In genomic region chr11:86798988-86799387, GRCh38 we compare ENCODE assay signal across 13 cellular contexts. TPM values are rescaled to one million over a fixed set of nuclear protein-coding genes. Genes with fewer than 3 reads are reported as not detected.
DNase-seq lines count a peak whose midpoint lies in the region; FAIRE-seq and TF ChIP-seq lines count a peak whose summit lies in the region.
"Had no signal": no experiment of that assay in that cellular context is flagged by ENCODE, and none has a peak within 500 bp of the region (broad histone marks: within the 10 kb centered on the region; RNA-seq: fewer than 3 reads in every experiment).

No MANE protein-coding gene starts in this region.

- TF ChIP-seq POLR2A in transverse colon (IDR thresholded peaks at IDR 0.05), result no peak

- H3K4me1 ChIP-seq in mesenchymal stem cell (ENCODE audit: control insufficient read depth, insufficient read depth, low read depth, low read length), result peaks cover 6% of the 10 kb centered on the region
- H3K4me1 ChIP-seq in transverse colon, result peaks cover 4 to 37% (median 7%) of the 10 kb centered on the region in 4 donors

- H3K9ac ChIP-seq in mesenchymal stem cell (ENCODE audit: low read length), result peak overlapping the region; percentile 46

- no peaks in the 10 kb centered on the region for H3K36me3 Mint-ChIP-seq in activated T-cell treated with anti-CD3 and anti-CD28 coated beads, Interleukin-2, amount 50 U/mL, for 24 hours (ENCODE audit: low read depth)
- H3K36me3 Mint-ChIP-seq: activated naive CD4-positive, alpha-beta T cell treated with anti-CD3 and anti-CD28 coated beads, Interleukin-2, amount 50 U/mL, for 24 hours had no signal

- H3K9me3 Mint-ChIP-seq in activated T-cell treated with anti-CD3 and anti-CD28 coated beads, Interleukin-2, amount 50 U/mL, for 24 hours, result no peaks in the 10 kb centered on the region
- H3K9me3 Mint-ChIP-seq: activated naive CD4-positive, alpha-beta T cell treated with anti-CD3 and anti-CD28 coated beads, Interleukin-2, amount 50 U/mL, for 24 hours had no signal

- peak overlapping the region; percentile 49 for H2BK120ac ChIP-seq in mesenchymal stem cell (ENCODE audit: low read depth, low read length)

- no peaks in the 10 kb centered on the region for H3K27me3 ChIP-seq in mesenchymal stem cell (ENCODE audit: control insufficient read depth in 1 of 2, insufficient read depth in 1 of 2, low read length in 2 of 2)
- no peaks in the 10 kb centered on the region for H3K27me3 ChIP-seq in transverse colon

- WGBS in mesenchymal stem cell, result 0% methylated on average over 4 of the region's 5 CpGs
- WGBS in transverse colon (ENCODE audit: low coverage in 1 of 2), 2 donors, result 26 to 72% methylated on average over 4 to 5 of the region's 5 CpGs

- no peak for TF ChIP-seq EP300 in transverse colon (IDR thresholded peaks at IDR 0.05; ENCODE audit: low read depth)

- no peaks in the 10 kb centered on the region for H3K9me3 ChIP-seq in mesenchymal stem cell (ENCODE audit: control insufficient read depth, low read length)
- no peaks in the 10 kb centered on the region for H3K9me3 ChIP-seq in transverse colon
- H3K9me3 ChIP-seq: esophagus squamous epithelium had no signal

- no peak overlapping the region for H2BK5ac ChIP-seq in mesenchymal stem cell (ENCODE audit: low read depth, low read length, poor library complexity, severe bottlenecking)

- in situ Hi-C loops in transverse colon (cut with MboI; ENCODE audit: low pct_ligation_motif_present in 1 of 4, low pct_unique_long_range_greater_than_20kb in 1 of 4, low sequenced_read_pairs in 3 of 4), result no loop called here

- no peak overlapping the region for H3K27ac Mint-ChIP-seq in activated T-cell treated with anti-CD3 and anti-CD28 coated beads, Interleukin-2, amount 50 U/mL, for 24 hours
- H3K27ac Mint-ChIP-seq: activated naive CD4-positive, alpha-beta T cell treated with anti-CD3 and anti-CD28 coated beads, Interleukin-2, amount 50 U/mL, for 24 hours had no signal

- peak overlapping the region in 1 of 2 experiments; percentile 48 for H3K18ac ChIP-seq in mesenchymal stem cell (ENCODE audit: low read depth in 1 of 2, low read length in 2 of 2)

- H3K4me3 Mint-ChIP-seq in activated T-cell treated with anti-CD3 and anti-CD28 coated beads, Interleukin-2, amount 50 U/mL, for 24 hours, result peak overlapping the region; percentile 63

- H3K4me3 ChIP-seq in mesenchymal stem cell (ENCODE audit: insufficient read depth in 1 of 2, low read depth in 1 of 2, low read length in 2 of 2), result no peak overlapping the region
- H3K4me3 ChIP-seq in transverse colon, result no peak overlapping the region

- H2AK5ac ChIP-seq in mesenchymal stem cell (ENCODE audit: low read length, severe bottlenecking), result peak overlapping the region; percentile 82

- H3K27ac ChIP-seq in mesenchymal stem cell (ENCODE audit: low read length, poor library complexity, severe bottlenecking) (peak overlapping the region; percentile 96), transverse colon (peak overlapping the region; percentile 79 to 90 (median 86))

- intact Hi-C loops in transverse colon (cut with DNase I; ENCODE audit: low total_unique reads), result loop anchor here (10.0 kb wide), 1 partner anchor 54 kb away; no protein-coding TSS in a partner anchor

- H3K4me1 Mint-ChIP-seq in activated T-cell treated with anti-CD3 and anti-CD28 coated beads, Interleukin-2, amount 50 U/mL, for 24 hours (ENCODE audit: low read depth), result peaks cover 43% of the 10 kb centered on the region

- no peak overlapping the region for H3K23ac ChIP-seq in mesenchymal stem cell (ENCODE audit: low read length in 2 of 2)

- no peak overlapping the region for H2BK15ac ChIP-seq in mesenchymal stem cell (ENCODE audit: low read depth, poor library complexity, severe bottlenecking)

- no peak for DNase-seq in activated T-cell treated with anti-CD3 and anti-CD28 coated beads, Interleukin-2, amount 50 U/mL, for 24 hours
- DNase-seq in activated T-cell treated with anti-CD3 and anti-CD28 coated beads, Interleukin-2, amount 50 U/mL, for 48 hours, result no peak
- DNase-seq in brain pericyte (ENCODE audit: low read depth, low spot score) (peak; percentile 65), mesenchymal stem cell (peak; percentile 91), transverse colon (no peak), urothelium cell line (ENCODE audit: low spot score) (no peak), T-helper 1 cell (no peak), NCI-H2171 (lab: John Stamatoyannopoulos, UW) (no peak)
- DNase-seq: esophagus squamous epithelium; GDM1; NCI-H1436; stimulated activated CD4-positive, alpha-beta T cell treated with anti-CD3 and anti-CD28 coated beads, Interleukin-2, amount 100 ng/mL, for 24 hours had no signal

- no peak for TF ChIP-seq CTCF in transverse colon (IDR thresholded peaks at IDR 0.05)

- H4K8ac ChIP-seq in mesenchymal stem cell (ENCODE audit: low read length), result no peak overlapping the region

- H3K4me2 ChIP-seq in mesenchymal stem cell (ENCODE audit: low read length, poor library complexity, severe bottlenecking), result no peak overlapping the region

- no peaks in the 10 kb centered on the region for H3K79me1 ChIP-seq in mesenchymal stem cell (replicated peaks; ENCODE audit: low read length, poor library complexity, severe bottlenecking)

- no peak overlapping the region for H3K14ac ChIP-seq in mesenchymal stem cell (ENCODE audit: low read length in 2 of 2)

- H2AFZ ChIP-seq in mesenchymal stem cell (ENCODE audit: low read depth, low read length), result no peak overlapping the region

- peak overlapping the region in 1 of 2 experiments; percentile 44 for H3K4ac ChIP-seq in mesenchymal stem cell (ENCODE audit: low read depth in 1 of 2, low read length in 2 of 2)

- no peak overlapping the region for H4K91ac ChIP-seq in mesenchymal stem cell (ENCODE audit: low read length)

- no peaks in the 10 kb centered on the region for H3K36me3 ChIP-seq in mesenchymal stem cell (ENCODE audit: control insufficient read depth in 1 of 2, insufficient read depth in 2 of 2, low read depth in 1 of 2, low read length in 2 of 2)
- H3K36me3 ChIP-seq in transverse colon, result no peaks in the 10 kb centered on the region
- H3K36me3 ChIP-seq: esophagus squamous epithelium had no signal

- FAIRE-seq in urothelium cell line (lab: Jason Lieb, UNC), result no peak

- H2BK12ac ChIP-seq in mesenchymal stem cell (ENCODE audit: low read length in 2 of 2), result no peak overlapping the region

- peaks cover 80% of the 10 kb centered on the region for H3K27me3 Mint-ChIP-seq in activated T-cell treated with anti-CD3 and anti-CD28 coated beads, Interleukin-2, amount 50 U/mL, for 24 hours

RNA-seq across cellular contexts. Expression of gene PRSS23, which starts 1.4 kb away (rescaled TPM):
- polyA plus RNA-seq in mesenchymal stem cell (2013, experiment 1 of 2), result 324 TPM
- polyA plus RNA-seq in mesenchymal stem cell (2013, experiment 2 of 2), result 337 TPM
- total RNA-seq in transverse colon, result 100 to 1,000 TPM in 1 of 4 donors, 10 to 100 TPM in 3; 48.8 to 220 (median 49.7) TPM

Comparison
In these comparisons a context has a peak if more than half of its experiments do, and no peak if none do; other contexts are left out.
1. DNase-seq: peak in brain pericyte (single experiment) and mesenchymal stem cell (single experiment); none in activated T-cell treated with anti-CD3 and anti-CD28 coated beads, Interleukin-2, amount 50 U/mL, for 24 hours (single experiment), activated T-cell treated with anti-CD3 and anti-CD28 coated beads, Interleukin-2, amount 50 U/mL, for 48 hours (0 of 2), transverse colon (single experiment), urothelium cell line (single experiment), T-helper 1 cell (0 of 5) and NCI-H2171 (single experiment).